8 cellular contexts compared by ENCODE assay signal in the genomic region with DNA sequence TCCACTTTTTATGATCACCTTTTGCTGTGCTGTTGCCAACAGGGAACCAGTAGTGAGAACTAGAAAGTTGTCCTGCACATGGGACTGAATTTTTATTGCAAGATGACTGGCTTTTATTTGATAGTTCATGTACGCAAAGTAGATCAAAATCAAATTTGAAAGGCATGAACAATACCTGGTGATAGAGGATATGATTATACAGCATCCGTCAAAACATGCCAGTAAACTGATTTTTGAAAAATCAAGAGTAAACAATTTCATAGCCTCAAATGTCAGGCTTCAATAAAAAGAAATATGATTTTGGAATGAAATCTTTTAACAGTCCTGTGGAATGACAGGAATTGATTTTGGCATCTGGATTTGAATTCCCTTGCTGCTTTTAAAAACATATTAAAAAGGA.
"Had no signal": no experiment of that assay in that cellular context is flagged by ENCODE, and none has a peak within 500 bp of the region (broad histone marks: within the 10 kb centered on the region; RNA-seq: fewer than 3 reads in every experiment).

No MANE protein-coding gene starts in this region.

- ATAC-seq: GM12878 had no signal

- H3K4me3 ChIP-seq: GM12878 had no signal

- DNase-seq: GDM1, GF-D8 had no signal

- FAIRE-seq: G401.6, GM12878, GM12891, GM12892, GM18507, GM19239 had no signal
